Comparison of ENCODE assay signal across 8 cellular contexts in the genomic region with DNA sequence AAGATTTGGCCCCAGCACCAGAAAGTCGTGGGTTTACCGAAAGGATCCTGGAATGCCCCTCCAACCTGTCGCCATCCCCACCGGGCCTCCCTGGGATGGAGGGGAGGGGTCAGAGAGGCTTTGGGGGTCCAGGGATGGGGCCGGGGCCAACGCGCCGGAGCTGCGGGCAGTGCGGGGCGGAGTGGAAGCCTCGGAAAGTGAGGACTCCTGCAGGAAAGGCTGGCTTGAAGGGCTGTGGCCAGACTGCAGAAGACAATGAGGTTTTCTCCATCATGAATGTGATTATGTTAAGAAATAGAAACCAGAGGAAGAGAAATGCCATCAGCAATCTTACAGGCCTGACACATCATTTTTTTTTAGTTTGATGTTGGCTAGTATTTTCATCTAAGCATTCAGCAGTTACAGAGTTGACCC. TPM values are rescaled to one million over a fixed set of nuclear protein-coding genes. Genes with fewer than 3 reads are reported as not detected.
A peak's percentile ranks its signal among the peaks of the same experiment; 100 is the strongest.
DNase-seq lines count a peak whose midpoint lies in the region; ATAC-seq and TF ChIP-seq lines count a peak whose summit lies in the region.

No MANE protein-coding gene starts in this region.

- peak overlapping the region; percentile 84 for H3K27ac Mint-ChIP-seq in activated T-cell treated with anti-CD3 and anti-CD28 coated beads, Interleukin-2, amount 50 U/mL, for 72 hours
- peak overlapping the region; percentile 66 to 83 for H3K27ac Mint-ChIP-seq in natural killer cell

- peak overlapping the region; percentile 95 for H3K4me3 ChIP-seq in fibroblast of pulmonary artery (replicated peaks; ENCODE audit: low read depth, low read length)
- H3K4me3 ChIP-seq in tibial nerve = peak overlapping the region; percentile 57 to 99 (median 94)

- TF ChIP-seq POLR2A in tibial nerve (IDR thresholded peaks at IDR 0.05) = no peak

- H3K4me3 Mint-ChIP-seq in activated T-cell treated with anti-CD3 and anti-CD28 coated beads, Interleukin-2, amount 50 U/mL, for 72 hours = peak overlapping the region; percentile 87 to 95
- peak overlapping the region; percentile 92 for H3K4me3 Mint-ChIP-seq in natural killer cell

- WGBS in tibial nerve, 2 donors = 0% methylated on average over 8 to 10 of the region's 12 CpGs

- TF ChIP-seq EP300 in tibial nerve (IDR thresholded peaks at IDR 0.05) = peak in 1 of 2 donors; percentile 26

- intact Hi-C loops in natural killer cell (cut with micrococcal nuclease) = loop anchor here (2.0 kb wide), 1 partner anchor 62 kb away; no protein-coding TSS in a partner anchor

- ATAC-seq in activated T-cell treated with anti-CD3 and anti-CD28 coated beads, Interleukin-2, amount 50 U/mL, for 72 hours (replicated peaks in 1 of 2) = peak; percentile 30 to 36
- ATAC-seq in natural killer cell = peak; percentile 27 to 43 (median 41)

- peak; percentile 43 to 64 for DNase-seq in NOMO-1 (lab: John Stamatoyannopoulos, UW; ENCODE audit: unreplicated experiment in 2 of 2)
- no peak for DNase-seq in NOMO-1 treated with dmso at 0.1 percent for 144 hours (lab: John Stamatoyannopoulos, UW; ENCODE audit: unreplicated experiment)
- peak; percentile 46 for DNase-seq in HCEC 1CT
- DNase-seq in NAMALWA (ENCODE audit: low spot score) = peak; percentile 65
- peak; percentile 36 to 50 for DNase-seq in activated T-cell treated with anti-CD3 and anti-CD28 coated beads, Interleukin-2, amount 50 U/mL, for 72 hours
- DNase-seq in fibroblast of pulmonary artery (ENCODE audit: low read depth) = peak; percentile 48
- peak; percentile 25 for DNase-seq in natural killer cell
- no peak for DNase-seq in tibial nerve (ENCODE audit: low spot score in 2 of 2)

- no peaks in the 10 kb centered on the region for H3K9me3 ChIP-seq in tibial nerve

- peak overlapping the region; percentile 95 to 98 (median 95) for H3K27ac ChIP-seq in tibial nerve

- H3K9me3 Mint-ChIP-seq in activated T-cell treated with anti-CD3 and anti-CD28 coated beads, Interleukin-2, amount 50 U/mL, for 72 hours = no peaks in the 10 kb centered on the region
- no peaks in the 10 kb centered on the region for H3K9me3 Mint-ChIP-seq in natural killer cell

- H3K4me1 Mint-ChIP-seq in activated T-cell treated with anti-CD3 and anti-CD28 coated beads, Interleukin-2, amount 50 U/mL, for 72 hours (ENCODE audit: low read depth) = peaks cover 51% of the 10 kb centered on the region
- H3K4me1 Mint-ChIP-seq in natural killer cell = peaks cover 29 to 37% of the 10 kb centered on the region in 2 donors

- no peaks in the 10 kb centered on the region for H3K27me3 Mint-ChIP-seq in activated T-cell treated with anti-CD3 and anti-CD28 coated beads, Interleukin-2, amount 50 U/mL, for 72 hours (ENCODE audit: low read depth)
- no peaks in the 10 kb centered on the region for H3K27me3 Mint-ChIP-seq in natural killer cell (ENCODE audit: low read depth in 2 of 2)

- peaks cover 6 to 8% of the 10 kb centered on the region in 2 donors for H3K36me3 Mint-ChIP-seq in activated T-cell treated with anti-CD3 and anti-CD28 coated beads, Interleukin-2, amount 50 U/mL, for 72 hours (ENCODE audit: insufficient read depth in 2 of 2)
- no peaks in the 10 kb centered on the region for H3K36me3 Mint-ChIP-seq in natural killer cell

- no peak for TF ChIP-seq CTCF in fibroblast of pulmonary artery (IDR thresholded peaks at IDR 0.05; ENCODE audit: low read length, missing control alignments)
- no peak for TF ChIP-seq CTCF in natural killer cell (IDR thresholded peaks at IDR 0.05)
- TF ChIP-seq CTCF in tibial nerve (IDR thresholded peaks at IDR 0.05) = no peak

- no peaks in the 10 kb centered on the region for H3K27me3 ChIP-seq in tibial nerve

- H3K36me3 ChIP-seq in tibial nerve = peaks cover 0 to 4% (median 0%) of the 10 kb centered on the region in 3 donors

- peaks cover 0 to 33% (median 9%) of the 10 kb centered on the region in 4 donors for H3K4me1 ChIP-seq in tibial nerve

RNA-seq across cellular contexts. Expression of a gene that starts 0.7 kb away (rescaled TPM):
- 10 to 100 TPM; 44.6 to 52.2 TPM for total RNA-seq in activated T-cell treated with anti-CD3 and anti-CD28 coated beads, Interleukin-2, amount 50 U/mL, for 72 hours
- total RNA-seq in natural killer cell (10 to 100 TPM; 23.1 to 25.8 (median 25.2) TPM), tibial nerve (10 to 100 TPM; 26.7 to 45.0 (median 27.8) TPM)

Comparison
In these comparisons a context has a peak if more than half of its experiments do, and no peak if none do; other contexts are left out.
1. DNase-seq: peak in NOMO-1 (2 of 2), HCEC 1CT (single experiment), NAMALWA (single experiment), activated T-cell treated with anti-CD3 and anti-CD28 coated beads, Interleukin-2, amount 50 U/mL, for 72 hours (2 of 2), fibroblast of pulmonary artery (single experiment) and natural killer cell (single experiment); none in NOMO-1 treated with dmso at 0.1 percent for 144 hours (single experiment) and tibial nerve (0 of 2).